Comparison of ENCODE assay signal across 1 cellular context in the genomic region with DNA sequence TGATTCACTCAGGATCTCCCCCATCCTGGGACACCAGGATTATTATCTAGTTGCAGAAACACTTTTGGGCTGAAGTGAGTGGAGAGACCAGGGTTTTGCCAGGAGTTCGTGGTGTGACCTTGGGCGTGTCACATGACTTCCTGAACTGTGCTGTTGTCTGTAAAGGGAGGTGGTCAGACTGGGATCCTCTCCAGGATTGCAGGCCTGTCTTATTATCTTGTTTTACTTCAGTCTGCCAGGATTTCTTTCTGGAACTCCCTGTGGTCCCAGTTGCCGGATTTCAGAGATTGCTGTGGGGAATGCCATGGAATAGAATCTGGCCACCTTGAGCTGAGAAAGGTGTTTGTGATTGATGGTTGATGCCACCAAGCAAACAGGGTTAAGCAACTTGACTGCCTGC.
TF ChIP-seq lines count a peak whose summit lies in the region.

No MANE protein-coding gene starts in this region.

TF ChIP-seq in SK-N-SH, 30 proteins besides CTCF, POLR2A, EP300 and RAD21 (continued from another document):
- TF ChIP-seq TEAD4 (IDR thresholded peaks at IDR 0.05; ENCODE audit: borderline replicate concordance, insufficient read depth) (no peak), JUND (IDR thresholded peaks at IDR 0.05) (no peak), YY1 (IDR thresholded peaks at IDR 0.05; ENCODE audit: low read depth) (no peak), NFIC (IDR thresholded peaks at IDR 0.05; ENCODE audit: borderline replicate concordance) (peak; percentile 36; the same call in 1 of the 2 replicates), FOSL2 (IDR thresholded peaks at IDR 0.05; ENCODE audit: borderline replicate concordance, low read depth) (no peak), TAF1 (IDR thresholded peaks at IDR 0.05; ENCODE audit: borderline replicate concordance, low read depth, low read length) (no peak), RFX5 (IDR thresholded peaks at IDR 0.05; ENCODE audit: low read length) (no peak), MXI1 (IDR thresholded peaks at IDR 0.05; ENCODE audit: low read depth, low read length) (no peak), RCOR1 (IDR thresholded peaks at IDR 0.05; ENCODE audit: low read length) (peak; percentile 51; the same call in 1 of the 2 replicates), EZH2phosphoT487 (IDR thresholded peaks at IDR 0.05; ENCODE audit: borderline replicate concordance, low read depth) (no peak), GATA2 (CRISPR knock-in tag; IDR thresholded peaks at IDR 0.05) (no peak), SMC3 (IDR thresholded peaks at IDR 0.05; ENCODE audit: low read depth, low read length) (no peak), GABPA (IDR thresholded peaks at IDR 0.05; ENCODE audit: low read depth) (no peak), ELF1 (IDR thresholded peaks at IDR 0.05) (no peak), FOXJ3 (CRISPR knock-in tag; IDR thresholded peaks at IDR 0.05) (no peak)
- TF ChIP-seq, protein P1, sequence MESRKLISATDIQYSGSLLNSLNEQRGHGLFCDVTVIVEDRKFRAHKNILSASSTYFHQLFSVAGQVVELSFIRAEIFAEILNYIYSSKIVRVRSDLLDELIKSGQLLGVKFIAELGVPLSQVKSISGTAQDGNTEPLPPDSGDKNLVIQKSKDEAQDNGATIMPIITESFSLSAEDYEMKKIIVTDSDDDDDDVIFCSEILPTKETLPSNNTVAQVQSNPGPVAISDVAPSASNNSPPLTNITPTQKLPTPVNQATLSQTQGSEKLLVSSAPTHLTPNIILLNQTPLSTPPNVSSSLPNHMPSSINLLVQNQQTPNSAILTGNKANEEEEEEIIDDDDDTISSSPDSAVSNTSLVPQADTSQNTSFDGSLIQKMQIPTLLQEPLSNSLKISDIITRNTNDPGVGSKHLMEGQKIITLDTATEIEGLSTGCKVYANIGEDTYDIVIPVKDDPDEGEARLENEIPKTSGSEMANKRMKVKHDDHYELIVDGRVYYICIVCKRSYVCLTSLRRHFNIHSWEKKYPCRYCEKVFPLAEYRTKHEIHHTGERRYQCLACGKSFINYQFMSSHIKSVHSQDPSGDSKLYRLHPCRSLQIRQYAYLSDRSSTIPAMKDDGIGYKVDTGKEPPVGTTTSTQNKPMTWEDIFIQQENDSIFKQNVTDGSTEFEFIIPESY (IDR thresholded peaks at IDR 0.05; ENCODE audit: borderline replicate concordance, low read depth), result no peak
- TF ChIP-seq, protein P2, sequence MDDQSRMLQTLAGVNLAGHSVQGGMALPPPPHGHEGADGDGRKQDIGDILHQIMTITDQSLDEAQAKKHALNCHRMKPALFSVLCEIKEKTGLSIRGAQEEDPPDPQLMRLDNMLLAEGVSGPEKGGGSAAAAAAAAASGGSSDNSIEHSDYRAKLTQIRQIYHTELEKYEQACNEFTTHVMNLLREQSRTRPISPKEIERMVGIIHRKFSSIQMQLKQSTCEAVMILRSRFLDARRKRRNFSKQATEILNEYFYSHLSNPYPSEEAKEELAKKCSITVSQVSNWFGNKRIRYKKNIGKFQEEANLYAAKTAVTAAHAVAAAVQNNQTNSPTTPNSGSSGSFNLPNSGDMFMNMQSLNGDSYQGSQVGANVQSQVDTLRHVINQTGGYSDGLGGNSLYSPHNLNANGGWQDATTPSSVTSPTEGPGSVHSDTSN (IDR thresholded peaks at IDR 0.05), result no peak
- TF ChIP-seq, protein P3, sequence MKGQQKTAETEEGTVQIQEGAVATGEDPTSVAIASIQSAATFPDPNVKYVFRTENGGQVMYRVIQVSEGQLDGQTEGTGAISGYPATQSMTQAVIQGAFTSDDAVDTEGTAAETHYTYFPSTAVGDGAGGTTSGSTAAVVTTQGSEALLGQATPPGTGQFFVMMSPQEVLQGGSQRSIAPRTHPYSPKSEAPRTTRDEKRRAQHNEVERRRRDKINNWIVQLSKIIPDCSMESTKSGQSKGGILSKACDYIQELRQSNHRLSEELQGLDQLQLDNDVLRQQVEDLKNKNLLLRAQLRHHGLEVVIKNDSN (IDR thresholded peaks at IDR 0.05; ENCODE audit: borderline replicate concordance, low read depth), result peak; percentile 79; the same call in 1 of the 2 replicates
- TF ChIP-seq, protein P4, sequence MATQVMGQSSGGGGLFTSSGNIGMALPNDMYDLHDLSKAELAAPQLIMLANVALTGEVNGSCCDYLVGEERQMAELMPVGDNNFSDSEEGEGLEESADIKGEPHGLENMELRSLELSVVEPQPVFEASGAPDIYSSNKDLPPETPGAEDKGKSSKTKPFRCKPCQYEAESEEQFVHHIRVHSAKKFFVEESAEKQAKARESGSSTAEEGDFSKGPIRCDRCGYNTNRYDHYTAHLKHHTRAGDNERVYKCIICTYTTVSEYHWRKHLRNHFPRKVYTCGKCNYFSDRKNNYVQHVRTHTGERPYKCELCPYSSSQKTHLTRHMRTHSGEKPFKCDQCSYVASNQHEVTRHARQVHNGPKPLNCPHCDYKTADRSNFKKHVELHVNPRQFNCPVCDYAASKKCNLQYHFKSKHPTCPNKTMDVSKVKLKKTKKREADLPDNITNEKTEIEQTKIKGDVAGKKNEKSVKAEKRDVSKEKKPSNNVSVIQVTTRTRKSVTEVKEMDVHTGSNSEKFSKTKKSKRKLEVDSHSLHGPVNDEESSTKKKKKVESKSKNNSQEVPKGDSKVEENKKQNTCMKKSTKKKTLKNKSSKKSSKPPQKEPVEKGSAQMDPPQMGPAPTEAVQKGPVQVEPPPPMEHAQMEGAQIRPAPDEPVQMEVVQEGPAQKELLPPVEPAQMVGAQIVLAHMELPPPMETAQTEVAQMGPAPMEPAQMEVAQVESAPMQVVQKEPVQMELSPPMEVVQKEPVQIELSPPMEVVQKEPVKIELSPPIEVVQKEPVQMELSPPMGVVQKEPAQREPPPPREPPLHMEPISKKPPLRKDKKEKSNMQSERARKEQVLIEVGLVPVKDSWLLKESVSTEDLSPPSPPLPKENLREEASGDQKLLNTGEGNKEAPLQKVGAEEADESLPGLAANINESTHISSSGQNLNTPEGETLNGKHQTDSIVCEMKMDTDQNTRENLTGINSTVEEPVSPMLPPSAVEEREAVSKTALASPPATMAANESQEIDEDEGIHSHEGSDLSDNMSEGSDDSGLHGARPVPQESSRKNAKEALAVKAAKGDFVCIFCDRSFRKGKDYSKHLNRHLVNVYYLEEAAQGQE (IDR thresholded peaks at IDR 0.05; ENCODE audit: low read depth, low read length), result no peak
